ENCODE assay signal across 8 cellular contexts in genomic region chr20:18466894-18467678, GRCh38.
DNase-seq lines count a peak whose midpoint lies in the region; ATAC-seq and TF ChIP-seq lines count a peak whose summit lies in the region.

DZANK1 (minus strand) TSS chr20:18467030; CDS start chr20:18465358, 1,672 bp downstream.
POLR3F (plus strand) TSS chr20:18467390; CDS start chr20:18467507, 117 bp downstream.

- peak; percentile 80 for TF ChIP-seq POLR2A in GM19099 (IDR thresholded peaks at IDR 0.05; ENCODE audit: extremely low read depth, insufficient read length, low read depth)

- DNase-seq in AML-193 (lab: John Stamatoyannopoulos, UW) = peak; percentile 91
- peak; percentile 92 for DNase-seq in NCI-H446 treated with DMSO at 0.1 percent for 48 hours (lab: John Stamatoyannopoulos, UW)
- peak; percentile 91 for DNase-seq in activated CD4-positive, CD25-positive, alpha-beta regulatory T cell treated with anti-CD3 and anti-CD28 coated beads, Interleukin-2, amount 50 U/mL, for 72 hours
- peak; percentile 76 to 86 for DNase-seq in cerebellar nuclear complex (lab: John Stamatoyannopoulos, UW)
- DNase-seq in islet precursor cell = peak; percentile 98
- peak; percentile 91 for DNase-seq in stimulated activated CD4-positive, alpha-beta T cell treated with anti-CD3 and anti-CD28 coated beads, Interleukin-12 subunit alpha, Interleukin-12 subunit beta, amount 100 ng/mL, for 4 hours

- ATAC-seq in HG03378 (IDR thresholded peaks at IDR 0.05; ENCODE audit: unreplicated experiment) = peak; percentile 92

Comparison
In these comparisons a context has a peak if more than half of its experiments do, and no peak if none do; other contexts are left out.
1. Peak in every context shown above with its lines: DNase-seq and ATAC-seq.